In genomic region chr17:382644-383533, GRCh38 we compare ENCODE assay signal across 8 cellular contexts. TPM values are rescaled to one million over a fixed set of nuclear protein-coding genes. Genes with fewer than 3 reads are reported as not detected.
DNase-seq lines count a peak whose midpoint lies in the region; ATAC-seq, FAIRE-seq and TF ChIP-seq lines count a peak whose summit lies in the region.

No MANE protein-coding gene starts in this region.

- H3K4me3 Mint-ChIP-seq in activated T-helper 2 cell treated with anti-CD3 and anti-CD28 coated beads, Interferon-gamma antibody, Interleukin-2, Interleukin-4, amounts not matched to agents 10 μg/mL and 5 μg/mL and 100 μg/mL, durations not matched to agents 14 hours and 24 hours and 36 hours (ENCODE audit: low read depth) = no peak overlapping the region

- H3K9ac ChIP-seq in HCT116 (ENCODE audit: low read length) (no peak overlapping the region), K562 (ENCODE audit: insufficient read depth in 1 of 2, low read depth in 2 of 2, low read length in 2 of 2) (no peak overlapping the region)

- intact Hi-C loops in HCT116 (cut with micrococcal nuclease) (no loop called here), K562 (cut with micrococcal nuclease) (no loop called here)
- intact Hi-C loops in activated T-helper 2 cell treated with anti-CD3 and anti-CD28 coated beads, Interferon-gamma antibody, Interleukin-2, Interleukin-4, amounts not matched to agents 10 μg/mL and 5 μg/mL and 100 μg/mL, durations not matched to agents 14 hours and 24 hours and 36 hours (cut with micrococcal nuclease) = no loop called here

- POLR2A ChIA-PET in AG04449 (lab: Yijun Ruan, JAX) = no interaction called here
- POLR2A ChIA-PET in HCT116 (lab: Charles Lee) = no interaction called here
- POLR2A ChIA-PET in K562 (lab: Yijun Ruan, JAX) = interaction anchor here (0.7 kb wide), 1 partner anchor 362 kb away, joined by 3 read pairs; no protein-coding TSS in a partner anchor

- H3K4me1 Mint-ChIP-seq in activated T-helper 2 cell treated with anti-CD3 and anti-CD28 coated beads, Interferon-gamma antibody, Interleukin-2, Interleukin-4, amounts not matched to agents 10 μg/mL and 5 μg/mL and 100 μg/mL, durations not matched to agents 14 hours and 24 hours and 36 hours (ENCODE audit: low read depth) = peaks cover 13% of the 10 kb centered on the region

- H3K9me3 ChIP-seq in HCT116 (ENCODE audit: control insufficient read depth in 1 of 2, insufficient read depth in 1 of 2, low read depth in 1 of 2, low read length in 2 of 2) (no peaks in the 10 kb centered on the region), K562 (replicated peaks; ENCODE audit: control insufficient read depth, insufficient read depth, low read depth, low read length) (no peaks in the 10 kb centered on the region)

- no peaks in the 10 kb centered on the region for H4K20me1 ChIP-seq in HCT116 (ENCODE audit: insufficient read depth)
- no peaks in the 10 kb centered on the region for H4K20me1 ChIP-seq in K562 (replicated peaks; ENCODE audit: control insufficient read depth, insufficient read depth, low read length)

- no peak for TF ChIP-seq CTCF in AG04449 (IDR thresholded peaks at IDR 0.05; ENCODE audit: insufficient read depth, low read length, missing control alignments)
- no peak for TF ChIP-seq CTCF in HCT116 (IDR thresholded peaks at IDR 0.05 in 2 of 3, conservative IDR thresholded peaks at IDR 0.05 in 1 of 3; ENCODE audit: borderline replicate concordance in 1 of 3, insufficient read depth in 1 of 3, low read depth in 2 of 3, low read length in 2 of 3)
- TF ChIP-seq CTCF in K562 (IDR thresholded peaks at IDR 0.05 in 2 of 3, conservative IDR thresholded peaks at IDR 0.05 in 1 of 3; ENCODE audit: insufficient read depth in 2 of 3, low read depth in 1 of 3, low read length in 3 of 3) = no peak

- H3K4me1 ChIP-seq in HCT116 (ENCODE audit: control insufficient read depth in 1 of 2, insufficient read depth in 2 of 2, low read length in 2 of 2) (peaks cover 8 to 15% of the 10 kb centered on the region in 2 experiments), K562 (replicated peaks in 1 of 2; ENCODE audit: control insufficient read depth in 2 of 2, insufficient read depth in 2 of 2, low read length in 2 of 2) (peaks cover 0 to 15% of the 10 kb centered on the region in 2 experiments; a peak in 3 of 5 replicates)

- no peaks in the 10 kb centered on the region for H3K9me2 ChIP-seq in HCT116 (ENCODE audit: insufficient read depth)

- no peaks in the 10 kb centered on the region for H3K9me1 ChIP-seq in K562 (ENCODE audit: control insufficient read depth, insufficient read depth, low read length)

- H3K79me2 ChIP-seq in HCT116 (ENCODE audit: insufficient read depth, low read length) (no peaks in the 10 kb centered on the region), K562 (ENCODE audit: control insufficient read depth, insufficient read depth, low read length) (no peaks in the 10 kb centered on the region)

- peaks cover 5% of the 10 kb centered on the region for H3K9me3 Mint-ChIP-seq in activated T-helper 2 cell treated with anti-CD3 and anti-CD28 coated beads, Interferon-gamma antibody, Interleukin-2, Interleukin-4, amounts not matched to agents 10 μg/mL and 5 μg/mL and 100 μg/mL, durations not matched to agents 14 hours and 24 hours and 36 hours

- BruUV-seq in HCT116 (replicated peaks; lab: Mats Ljungman, UMichigan) (TSS peak; percentile 54), K562 (replicated peaks; lab: Mats Ljungman, UMichigan) (no TSS peak)

- ATAC-seq in HCT116 = no peak
- ATAC-seq in K562 = no peak
- ATAC-seq in GM18858 (IDR thresholded peaks at IDR 0.05; ENCODE audit: unreplicated experiment) = no peak

- no peak overlapping the region for H3K4me2 ChIP-seq in HCT116 (ENCODE audit: low read length)
- no peak overlapping the region for H3K4me2 ChIP-seq in K562 (ENCODE audit: insufficient read depth, low read length)

- H3K27ac ChIP-seq in HCT116 (ENCODE audit: low read depth, low read length) (no peak overlapping the region), K562 (ENCODE audit: extremely low read depth, low read depth, low read length) (no peak overlapping the region)

- TF ChIP-seq POLR2A in HCT116 (IDR thresholded peaks at IDR 0.05; ENCODE audit: borderline replicate concordance, extremely low read depth, insufficient read depth, insufficient read length) (no peak), K562 (conservative IDR thresholded peaks at IDR 0.05) (no peak)

- H3K27ac Mint-ChIP-seq in activated T-helper 2 cell treated with anti-CD3 and anti-CD28 coated beads, Interferon-gamma antibody, Interleukin-2, Interleukin-4, amounts not matched to agents 10 μg/mL and 5 μg/mL and 100 μg/mL, durations not matched to agents 14 hours and 24 hours and 36 hours = no peak overlapping the region

- TF ChIP-seq RAD21 in HCT116 (IDR thresholded peaks at IDR 0.05; ENCODE audit: low read depth) (no peak), K562 (CRISPR knock-in tag; conservative IDR thresholded peaks at IDR 0.05 in 1 of 2, IDR thresholded peaks at IDR 0.05 in 1 of 2) (no peak)

- H3K27me3 Mint-ChIP-seq in activated T-helper 2 cell treated with anti-CD3 and anti-CD28 coated beads, Interferon-gamma antibody, Interleukin-2, Interleukin-4, amounts not matched to agents 10 μg/mL and 5 μg/mL and 100 μg/mL, durations not matched to agents 14 hours and 24 hours and 36 hours (ENCODE audit: low read depth) = peaks cover 29% of the 10 kb centered on the region

- H2AFZ ChIP-seq in HCT116 (ENCODE audit: low read depth, low read length, poor library complexity, severe bottlenecking) = no peak overlapping the region
- H2AFZ ChIP-seq in K562 (ENCODE audit: low read depth, low read length) = no peak overlapping the region

- TF ChIP-seq EP300 in K562 (IDR thresholded peaks at IDR 0.05; ENCODE audit: low read length) = no peak

- CTCF ChIA-PET in AG04449 (lab: Yijun Ruan, JAX) (interaction anchor here (1.0 to 1.6 kb wide), 3 partner anchors 218 to 318 kb away, joined by 3 to 7 read pairs (median 4); no protein-coding TSS in a partner anchor), HCT116 (lab: Charles Lee) (no interaction called here), K562 (lab: Yijun Ruan, JAX; ENCODE audit: low intra/inter-chr PET ratio) (no interaction called here)

- H3K27me3 ChIP-seq in HCT116 (ENCODE audit: insufficient read depth, low read length) = no peaks in the 10 kb centered on the region
- peaks cover 0 to 5% of the 10 kb centered on the region in 2 experiments; a peak in 2 of 5 replicates for H3K27me3 ChIP-seq in K562 (ENCODE audit: control insufficient read depth in 2 of 2, insufficient read depth in 2 of 2, low read length in 2 of 2)

- H3K36me3 ChIP-seq in HCT116 (ENCODE audit: control insufficient read depth in 1 of 2, insufficient read depth in 2 of 2, low read length in 2 of 2) = no peaks in the 10 kb centered on the region
- no peaks in the 10 kb centered on the region for H3K36me3 ChIP-seq in K562 (ENCODE audit: control insufficient read depth, insufficient read depth, low read length)

- peak; percentile 53 for DNase-seq in AG04449 (ENCODE audit: low read depth, low spot score)
- DNase-seq in HCT116 (ENCODE audit: low read depth, low spot score) = no peak
- peak in 1 of 4 experiments; percentile 10 for DNase-seq in K562 (ENCODE audit: extremely low read depth in 1 of 4, low spot score in 3 of 4)
- peak; percentile 57 for DNase-seq in medulla oblongata (ENCODE audit: extremely low spot score)
- no peak for DNase-seq in activated T-helper 2 cell treated with anti-CD3 and anti-CD28 coated beads, Interferon-gamma antibody, Interleukin-2, Interleukin-4, amounts not matched to agents 10 μg/mL and 5 μg/mL and 100 μg/mL, durations not matched to agents 14 hours and 24 hours and 36 hours (ENCODE audit: low spot score)
- no peak for DNase-seq in activated T-cell treated with anti-CD3 and anti-CD28 coated beads for 4 hours
- no peak for DNase-seq in activated CD8-positive, alpha-beta memory T cell treated with anti-CD3 and anti-CD28 coated beads for 24 hours

- FAIRE-seq in K562 (lab: Jason Lieb, UNC) = no peak

- no peaks in the 10 kb centered on the region for H3K36me3 Mint-ChIP-seq in activated T-helper 2 cell treated with anti-CD3 and anti-CD28 coated beads, Interferon-gamma antibody, Interleukin-2, Interleukin-4, amounts not matched to agents 10 μg/mL and 5 μg/mL and 100 μg/mL, durations not matched to agents 14 hours and 24 hours and 36 hours (ENCODE audit: low read depth)

- RAD21 ChIA-PET in HCT116 (lab: Charles Lee; ENCODE audit: low non-redundant PET in 1 of 2, low total read pairs in 2 of 2, uncharacterized antibody in 2 of 2, unreplicated experiment in 2 of 2) = no interaction called here

- 4% methylated on average over 10 of the region's 13 CpGs for WGBS in K562 (ENCODE audit: insufficient coverage, low coverage, missing lambda C conversion rate)

- in situ Hi-C loops in K562 (cut with MboI) = no loop called here

- H3K4me3 ChIP-seq in AG04449 (ENCODE audit: low read depth, low read length) (no peak overlapping the region), HCT116 (replicated peaks in 1 of 2; ENCODE audit: low read depth in 1 of 2, low read length in 2 of 2) (no peak overlapping the region), K562 (no peak overlapping the region)

TF ChIP-seq in HCT116, 20 proteins besides CTCF, POLR2A, EP300 and RAD21 (continues in another document):
- TF ChIP-seq CEBPB (IDR thresholded peaks at IDR 0.05; ENCODE audit: low read depth) = no peak

TF ChIP-seq in K562, 482 proteins besides CTCF, POLR2A, EP300 and RAD21 (continues in another document):
- TF ChIP-seq RFX1 (IDR thresholded peaks at IDR 0.05) = peak; percentile 91

RNA-seq across cellular contexts. Expression of gene RPH3AL, which starts 30.3 kb away (rescaled TPM):
- total RNA-seq in HCT116 (2021; ENCODE audit: unreplicated experiment) = 17.0 TPM
- polyA plus RNA-seq in HCT116 (2012) = 18.1 and 21.5 TPM in 2 replicates
- total RNA-seq in K562 (2011; cell fraction: chromatin; rRNA removed; ENCODE audit: low replicate concordance) = 2.4 and 4.9 TPM in 2 replicates
- 3.2 and 5.9 TPM in 2 replicates for total RNA-seq in K562 (2011; cell fraction: nucleolus; rRNA removed)
- total RNA-seq in K562 (2011; cell fraction: nucleoplasm; rRNA removed) = 1.5 and 3.0 TPM in 2 replicates
- 0.86 and 1.2 TPM in 2 replicates for total RNA-seq in K562 (2014; rRNA removed)
- total RNA-seq in K562 (2014; rRNA removed; fragmentation: Illumina TruSeq; extraction: Trizol) = 0.25 and 0.93 TPM in 2 replicates
- 0.29 and 0.38 TPM in 2 replicates for total RNA-seq in K562 (2015; rRNA removed; fragmentation: Illumina TruSeq; extraction: Trizol)
- 1.7 and 2.3 TPM in 2 replicates for total RNA-seq in K562 (2021)
- polyA plus RNA-seq in K562 (2011; rRNA removed) = 0.45 and 0.52 TPM in 2 replicates
- polyA plus RNA-seq in K562 (2011; cell fraction: cytosol; rRNA removed) = 0.40 and 1.8 TPM in 2 replicates
- polyA plus RNA-seq in K562 (2011; cell fraction: nucleus; rRNA removed) = 0.77 and 1.1 TPM in 2 replicates
- polyA plus RNA-seq in K562 (2012) = 1.1 and 2.7 TPM in 2 replicates
- 0.39 and 0.76 TPM in 2 replicates for polyA plus RNA-seq in K562 (2014; fragmentation: Illumina TruSeq; extraction: Trizol)
- polyA plus RNA-seq in K562 (2014; fragmentation: Nextera tagmentation; extraction: Ambion mirVana) = under 1 TPM; 0.18 to 0.20 TPM
- polyA plus RNA-seq in K562 (2014; rRNA removed) = 0.64 and 1.6 TPM in 2 replicates
- 0.35 TPM in 1 of 2 replicates, not detected in the other for polyA minus RNA-seq in K562 (2011; rRNA and poly(A)+ RNA removed)
- polyA minus RNA-seq in K562 (2011; cell fraction: cytosol; rRNA and poly(A)+ RNA removed) = 0.86 TPM in 1 of 2 replicates, not detected in the other
- 0.44 and 1.6 TPM in 2 replicates for polyA minus RNA-seq in K562 (2011; cell fraction: nucleus; rRNA and poly(A)+ RNA removed)
- 3.2 and 3.5 TPM in 2 replicates for total RNA-seq in activated T-helper 2 cell treated with anti-CD3 and anti-CD28 coated beads, Interferon-gamma antibody, Interleukin-2, Interleukin-4, amounts not matched to agents 10 μg/mL and 5 μg/mL and 100 μg/mL, durations not matched to agents 14 hours and 24 hours and 36 hours

Comparison
In these comparisons a context has a peak if more than half of its experiments do, and no peak if none do; other contexts are left out.
1. DNase-seq: peak in AG04449 (single experiment) and medulla oblongata (single experiment); none in HCT116 (single experiment), activated T-helper 2 cell treated with anti-CD3 and anti-CD28 coated beads, Interferon-gamma antibody, Interleukin-2, Interleukin-4, amounts not matched to agents 10 μg/mL and 5 μg/mL and 100 μg/mL, durations not matched to agents 14 hours and 24 hours and 36 hours (single experiment), activated T-cell treated with anti-CD3 and anti-CD28 coated beads for 4 hours (single experiment) and activated CD8-positive, alpha-beta memory T cell treated with anti-CD3 and anti-CD28 coated beads for 24 hours (single experiment).